8 cellular contexts compared by ENCODE assay signal in genomic region chr22:46761539-46762237, GRCh38. TPM values are rescaled to one million over a fixed set of nuclear protein-coding genes. Genes with fewer than 3 reads are reported as not detected.
DNase-seq lines count a peak whose midpoint lies in the region; ATAC-seq, FAIRE-seq and TF ChIP-seq lines count a peak whose summit lies in the region.

No MANE protein-coding gene starts in this region.

- ATAC-seq in GM19324 (IDR thresholded peaks at IDR 0.05; ENCODE audit: low FRiP score, unreplicated experiment), result no peak
- ATAC-seq in HG02884 (IDR thresholded peaks at IDR 0.05; ENCODE audit: unreplicated experiment), result no peak
- no peak for ATAC-seq in HG02678 (IDR thresholded peaks at IDR 0.05; ENCODE audit: unreplicated experiment)
- no peak for ATAC-seq in GM18868 (IDR thresholded peaks at IDR 0.05; ENCODE audit: unreplicated experiment)

- no peak for TF ChIP-seq CTCF in GM12875 (IDR thresholded peaks at IDR 0.05; ENCODE audit: borderline replicate concordance, insufficient read depth, low read depth, low read length)
- no peak for TF ChIP-seq CTCF in OCI-LY1 (IDR thresholded peaks at IDR 0.05; ENCODE audit: low read length)
- no peak for TF ChIP-seq CTCF in endothelial cell of umbilical vein (IDR thresholded peaks at IDR 0.05; ENCODE audit: extremely low read depth in 1 of 2, insufficient read depth in 1 of 2, low read depth in 1 of 2, low read length in 2 of 2)
- TF ChIP-seq CTCF in parathyroid adenoma (IDR thresholded peaks at IDR 0.05), result no peak

- no peaks in the 10 kb centered on the region for H3K9me1 ChIP-seq in endothelial cell of umbilical vein (replicated peaks; ENCODE audit: control insufficient read depth, extremely low read depth, insufficient read depth, low read length)

- POLR2A ChIA-PET in endothelial cell of umbilical vein (lab: Charles Lee), result interaction anchor here (0.9 to 1.4 kb wide), 10 partner anchors 7 to 46 kb away, joined by 3 to 10 read pairs (median 3); no protein-coding TSS in a partner anchor

- dilution Hi-C loops in endothelial cell of umbilical vein (cut with MboI; ENCODE audit: extremely low pct_ligation_motif_present, low sequenced_read_pairs), result no loop called here

- intact Hi-C loops in endothelial cell of umbilical vein (cut with micrococcal nuclease), result loop anchor here (1.0 kb wide), 4 partner anchors 7 to 42 kb away; no protein-coding TSS in a partner anchor

- H3F3A ChIP-seq in OCI-LY1 (ENCODE audit: insufficient read depth, low read length), result peaks cover 6% of the 10 kb centered on the region; the same call in 1 of the 2 replicates

- no peak for FAIRE-seq in endothelial cell of umbilical vein (lab: Jason Lieb, UNC)

- no peak for DNase-seq in endothelial cell of umbilical vein (ENCODE audit: low read depth, low spot score)

- peaks cover 49% of the 10 kb centered on the region for H3K4me1 ChIP-seq in OCI-LY1 (ENCODE audit: insufficient read depth, low read length, severe bottlenecking)
- peaks cover 24% of the 10 kb centered on the region for H3K4me1 ChIP-seq in endothelial cell of umbilical vein (ENCODE audit: control insufficient read depth, extremely low read depth, insufficient read depth, low read length)
- no peaks in the 10 kb centered on the region for H3K4me1 ChIP-seq in parathyroid adenoma

- H3K36me3 ChIP-seq in OCI-LY1 (ENCODE audit: insufficient read depth, low read length), result peaks cover 14% of the 10 kb centered on the region
- H3K36me3 ChIP-seq in endothelial cell of umbilical vein (ENCODE audit: control insufficient read depth in 2 of 2, extremely low read depth in 1 of 2, insufficient read depth in 2 of 2, low read length in 2 of 2), result peaks cover 0 to 2% of the 10 kb centered on the region in 2 experiments
- H3K36me3 ChIP-seq in parathyroid adenoma (ENCODE audit: control insufficient read depth, insufficient read depth, low read length), result no peaks in the 10 kb centered on the region

- H2AFZ ChIP-seq in OCI-LY1 (ENCODE audit: low read length), result no peak overlapping the region
- H2AFZ ChIP-seq in endothelial cell of umbilical vein (ENCODE audit: low read depth, low read length), result peak overlapping the region; percentile 48
- peak overlapping the region; percentile 92 for H2AFZ ChIP-seq in parathyroid adenoma

- H3K9ac ChIP-seq in OCI-LY1 (ENCODE audit: low read length) (peak overlapping the region; percentile 97), endothelial cell of umbilical vein (replicated peaks; ENCODE audit: extremely low read depth, insufficient read depth, low read length) (peak overlapping the region; percentile 92), parathyroid adenoma (peak overlapping the region; percentile 72)

- no peak for TF ChIP-seq POLR2A in endothelial cell of umbilical vein (IDR thresholded peaks at IDR 0.05; ENCODE audit: low read depth, low read length)

- H3K9me2 ChIP-seq in OCI-LY1 (ENCODE audit: low read depth, low read length), result no peaks in the 10 kb centered on the region

- H3K4me3 ChIP-seq in GM12875 (ENCODE audit: low read depth, low read length) (peak overlapping the region; percentile 80), OCI-LY1 (ENCODE audit: low read depth, low read length, poor library complexity, severe bottlenecking) (peak overlapping the region; percentile 93), endothelial cell of umbilical vein (replicated peaks in 1 of 3; ENCODE audit: insufficient read depth in 1 of 3, low read depth in 1 of 3, low read length in 3 of 3) (peak overlapping the region; percentile 74 to 87 (median 77)), parathyroid adenoma (ENCODE audit: low read depth, low read length) (peak overlapping the region; percentile 83)

- no TSS peak for BruUV-seq in endothelial cell of umbilical vein (replicated peaks; lab: Mats Ljungman, UMichigan)

- H3K79me2 ChIP-seq in OCI-LY1 (ENCODE audit: insufficient read depth, low read length) (peaks cover 32% of the 10 kb centered on the region), endothelial cell of umbilical vein (ENCODE audit: control insufficient read depth, insufficient read depth, low read length) (peaks cover 31% of the 10 kb centered on the region), parathyroid adenoma (peaks cover 4% of the 10 kb centered on the region)

- H3K27me3 ChIP-seq in OCI-LY1 (ENCODE audit: insufficient read depth, low read length), result no peaks in the 10 kb centered on the region
- H3K27me3 ChIP-seq in endothelial cell of umbilical vein (ENCODE audit: control insufficient read depth in 2 of 2, insufficient read depth in 2 of 2, low read length in 2 of 2), result no peaks in the 10 kb centered on the region
- no peaks in the 10 kb centered on the region for H3K27me3 ChIP-seq in parathyroid adenoma (ENCODE audit: control insufficient read depth, insufficient read depth, low read length)

- CTCF ChIA-PET in endothelial cell of umbilical vein (lab: Charles Lee), result interaction anchor here (0.6 to 4.2 kb wide), 15 partner anchors 8 to 394 kb away, joined by 3 to 40 read pairs (median 5); no protein-coding TSS in a partner anchor

- H3K4me2 ChIP-seq in OCI-LY1 (ENCODE audit: low read length), result peak overlapping the region; percentile 82
- peak overlapping the region; percentile 93 for H3K4me2 ChIP-seq in endothelial cell of umbilical vein (ENCODE audit: insufficient read depth, low read length)
- H3K4me2 ChIP-seq in parathyroid adenoma (ENCODE audit: low read length), result peak overlapping the region; percentile 82

- H3K27ac ChIP-seq in OCI-LY1 (ENCODE audit: low read depth, low read length, poor library complexity, severe bottlenecking) (peak overlapping the region; percentile 82), endothelial cell of umbilical vein (ENCODE audit: insufficient read depth, low read depth, low read length) (peak overlapping the region; percentile 87), parathyroid adenoma (peak overlapping the region; percentile 90)

- H3K9me3 ChIP-seq in OCI-LY1 (ENCODE audit: low read length) (no peaks in the 10 kb centered on the region; the same call in 1 of the 2 replicates), endothelial cell of umbilical vein (replicated peaks; ENCODE audit: control insufficient read depth, insufficient read depth, low read length) (no peaks in the 10 kb centered on the region), parathyroid adenoma (ENCODE audit: control insufficient read depth, low read length) (no peaks in the 10 kb centered on the region)

- H4K20me1 ChIP-seq in OCI-LY1 (ENCODE audit: insufficient read depth, low read length), result no peaks in the 10 kb centered on the region
- no peaks in the 10 kb centered on the region for H4K20me1 ChIP-seq in endothelial cell of umbilical vein (replicated peaks; ENCODE audit: control insufficient read depth, extremely low read depth, insufficient read depth, low read length)

TF ChIP-seq in endothelial cell of umbilical vein, 7 proteins besides CTCF, POLR2A, EP300 and RAD21:
- TF ChIP-seq JUN (IDR thresholded peaks at IDR 0.05; ENCODE audit: borderline replicate concordance, insufficient read depth, insufficient read length, low read depth) (no peak), GATA2 (IDR thresholded peaks at IDR 0.05; ENCODE audit: insufficient read depth, insufficient read length, low read depth, low read length) (no peak), POLR2AphosphoS5 (IDR thresholded peaks at IDR 0.05; ENCODE audit: insufficient read depth, low read depth, low read length) (no peak), MYC (IDR thresholded peaks at IDR 0.05; ENCODE audit: low read depth, low read length) (no peak), FOS (IDR thresholded peaks at IDR 0.05; ENCODE audit: borderline replicate concordance, insufficient read depth, low read length) (no peak), EZH2 (IDR thresholded peaks at IDR 0.05; ENCODE audit: borderline replicate concordance, low read depth, low read length, severe bottlenecking) (no peak)
- TF ChIP-seq, protein P1, sequence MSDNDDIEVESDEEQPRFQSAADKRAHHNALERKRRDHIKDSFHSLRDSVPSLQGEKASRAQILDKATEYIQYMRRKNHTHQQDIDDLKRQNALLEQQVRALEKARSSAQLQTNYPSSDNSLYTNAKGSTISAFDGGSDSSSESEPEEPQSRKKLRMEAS (IDR thresholded peaks at IDR 0.05; ENCODE audit: insufficient read depth, insufficient read length), result no peak

RNA-seq across cellular contexts. Expression of gene TBC1D22A, which starts 0.8 kb away (rescaled TPM):
- 32.4 and 32.9 TPM in 2 replicates for total RNA-seq in endothelial cell of umbilical vein
- 23.2 and 26.1 TPM in 2 replicates for polyA plus RNA-seq in endothelial cell of umbilical vein
- 21.4 and 21.7 TPM in 2 replicates for polyA plus RNA-seq in endothelial cell of umbilical vein (2011; cell fraction: cytosol; rRNA removed)
- 18.9 and 19.7 TPM in 2 replicates for polyA plus RNA-seq in endothelial cell of umbilical vein (2011; cell fraction: nucleus; rRNA removed)
- polyA plus RNA-seq in endothelial cell of umbilical vein (2012), result 19.8 and 23.4 TPM in 2 replicates
- 25.6 and 29.5 TPM in 2 replicates for polyA minus RNA-seq in endothelial cell of umbilical vein
- 7.7 TPM for polyA minus RNA-seq in endothelial cell of umbilical vein (2011; cell fraction: cytosol; rRNA and poly(A)+ RNA removed)
- 24.2 and 29.1 TPM in 2 replicates for polyA minus RNA-seq in endothelial cell of umbilical vein (2011; cell fraction: nucleus; rRNA and poly(A)+ RNA removed)

RNA-seq across cellular contexts. Expression of gene CERK, which starts 23.6 kb away (rescaled TPM):
- 88.0 and 104 TPM in 2 replicates for total RNA-seq in endothelial cell of umbilical vein
- polyA plus RNA-seq in endothelial cell of umbilical vein, result 44.1 and 61.1 TPM in 2 replicates
- 50.7 and 54.4 TPM in 2 replicates for polyA plus RNA-seq in endothelial cell of umbilical vein (2011; cell fraction: cytosol; rRNA removed)
- polyA plus RNA-seq in endothelial cell of umbilical vein (2011; cell fraction: nucleus; rRNA removed), result 68.9 and 69.2 TPM in 2 replicates
- 59.7 and 68.3 TPM in 2 replicates for polyA plus RNA-seq in endothelial cell of umbilical vein (2012)
- polyA minus RNA-seq in endothelial cell of umbilical vein, result 115 and 119 TPM in 2 replicates
- polyA minus RNA-seq in endothelial cell of umbilical vein (2011; cell fraction: cytosol; rRNA and poly(A)+ RNA removed), result 11.3 TPM
- 51.1 and 53.1 TPM in 2 replicates for polyA minus RNA-seq in endothelial cell of umbilical vein (2011; cell fraction: nucleus; rRNA and poly(A)+ RNA removed)
